ENCODE assay signal across 17 cellular contexts in the genomic region with DNA sequence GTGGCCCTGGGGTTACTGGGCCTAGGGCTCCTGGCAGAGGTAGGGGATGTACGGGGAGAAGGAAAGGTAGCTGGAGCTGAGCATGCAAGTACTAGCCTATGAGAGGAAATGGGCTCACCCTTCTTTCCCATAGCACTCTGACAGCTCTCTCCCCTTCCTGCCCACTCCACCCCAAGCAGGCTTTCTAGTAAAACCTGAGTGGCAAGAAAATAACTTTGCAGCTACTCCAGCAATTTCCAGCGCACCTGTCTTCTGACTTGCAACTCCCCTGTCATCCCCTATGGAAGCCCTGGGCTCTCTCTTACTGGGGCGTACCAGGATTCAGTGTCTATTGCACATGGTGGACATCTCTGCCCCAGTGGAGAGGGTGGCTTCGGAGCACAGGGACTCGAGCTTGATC. TPM values are rescaled to one million over a fixed set of nuclear protein-coding genes. Genes with fewer than 3 reads are reported as not detected.
DNase-seq lines count a peak whose midpoint lies in the region; ATAC-seq and TF ChIP-seq lines count a peak whose summit lies in the region.
"Had no signal": no experiment of that assay in that cellular context is flagged by ENCODE, and none has a peak within 500 bp of the region (broad histone marks: within the 10 kb centered on the region; RNA-seq: fewer than 3 reads in every experiment).

No MANE protein-coding gene starts in this region.

- ATAC-seq in esophagus mucosa (peak; percentile 58), mucosa of descending colon (no peak)
- ATAC-seq in effector memory CD8-positive, alpha-beta T cell (replicated peaks): no peak
- ATAC-seq: A549, HCT116 had no signal

- no peaks in the 10 kb centered on the region for H3K36me3 ChIP-seq in mucosa of descending colon (ENCODE audit: low read depth)

- peak; percentile 35 for DNase-seq in activated CD4-positive, alpha-beta T cell treated with anti-CD3 and anti-CD28 coated beads, Interleukin-2, amount 10 ng/mL, durations not matched to agents 24 days and 14 days
- DNase-seq in activated CD4-positive, alpha-beta T cell treated with anti-CD3 and anti-CD28 coated beads for 48 hours: no peak
- DNase-seq in effector memory CD8-positive, alpha-beta T cell: no peak
- DNase-seq in NK-92 (lab: John Stamatoyannopoulos, UW; ENCODE audit: unreplicated experiment) (no peak), mucosa of descending colon (no peak)
- DNase-seq: AML-193; Caco-2; CD4-positive, alpha-beta T cell; GM23248; HFFc6 had no signal

- no peak overlapping the region for H3K4me3 Mint-ChIP-seq in activated CD4-positive, alpha-beta T cell treated with anti-CD3 and anti-CD28 coated beads, Interleukin-2, amount 10 ng/mL, durations not matched to agents 24 days and 14 days
- no peak overlapping the region for H3K4me3 Mint-ChIP-seq in effector memory CD8-positive, alpha-beta T cell
- H3K4me3 Mint-ChIP-seq: CD4-positive, alpha-beta T cell; HFFc6 had no signal

- no peaks in the 10 kb centered on the region for H3K36me3 Mint-ChIP-seq in activated CD4-positive, alpha-beta T cell treated with anti-CD3 and anti-CD28 coated beads, Interleukin-2, amount 10 ng/mL, durations not matched to agents 24 days and 14 days (ENCODE audit: low read depth)
- peaks cover 3% of the 10 kb centered on the region for H3K36me3 Mint-ChIP-seq in effector memory CD8-positive, alpha-beta T cell (ENCODE audit: insufficient read depth)

- H3K4me1 Mint-ChIP-seq in activated CD4-positive, alpha-beta T cell treated with anti-CD3 and anti-CD28 coated beads, Interleukin-2, amount 10 ng/mL, durations not matched to agents 24 days and 14 days: no peaks in the 10 kb centered on the region
- no peaks in the 10 kb centered on the region for H3K4me1 Mint-ChIP-seq in effector memory CD8-positive, alpha-beta T cell (ENCODE audit: low read depth in 2 of 2)

- H3K27ac Mint-ChIP-seq in activated CD4-positive, alpha-beta T cell treated with anti-CD3 and anti-CD28 coated beads, Interleukin-2, amount 10 ng/mL, durations not matched to agents 24 days and 14 days: no peak overlapping the region
- no peak overlapping the region for H3K27ac Mint-ChIP-seq in effector memory CD8-positive, alpha-beta T cell
- H3K27ac Mint-ChIP-seq: CD4-positive, alpha-beta T cell; HFFc6 had no signal

- no peak for TF ChIP-seq CTCF in mucosa of descending colon (IDR thresholded peaks at IDR 0.05)

- H3K9me3 Mint-ChIP-seq in activated CD4-positive, alpha-beta T cell treated with anti-CD3 and anti-CD28 coated beads, Interleukin-2, amount 10 ng/mL, durations not matched to agents 24 days and 14 days: no peaks in the 10 kb centered on the region
- no peaks in the 10 kb centered on the region for H3K9me3 Mint-ChIP-seq in effector memory CD8-positive, alpha-beta T cell
- H3K9me3 Mint-ChIP-seq: CD4-positive, alpha-beta T cell had no signal

- no peaks in the 10 kb centered on the region for H3K9me3 ChIP-seq in mucosa of descending colon
- H3K9me3 ChIP-seq: A549, Caco-2 had no signal

- H3K4me3 ChIP-seq in skin epidermis: no peak overlapping the region
- no peak overlapping the region for H3K4me3 ChIP-seq in mucosa of descending colon
- H3K4me3 ChIP-seq: A549, GM23248 had no signal

- no peaks in the 10 kb centered on the region for H3K27me3 Mint-ChIP-seq in activated CD4-positive, alpha-beta T cell treated with anti-CD3 and anti-CD28 coated beads, Interleukin-2, amount 10 ng/mL, durations not matched to agents 24 days and 14 days
- peaks cover 40 to 66% of the 10 kb centered on the region in 2 donors for H3K27me3 Mint-ChIP-seq in effector memory CD8-positive, alpha-beta T cell

- H3K4me1 ChIP-seq in mucosa of descending colon (ENCODE audit: low read depth): no peaks in the 10 kb centered on the region
- H3K4me1 ChIP-seq: A549, Caco-2 had no signal

- intact Hi-C loops in activated CD4-positive, alpha-beta T cell treated with anti-CD3 and anti-CD28 coated beads, Interleukin-2, amount 10 ng/mL, durations not matched to agents 24 days and 14 days (cut with micrococcal nuclease): no loop called here
- intact Hi-C loops in mucosa of descending colon (cut with DNase I, micrococcal nuclease): no loop called here

- H3K27ac ChIP-seq in skin epidermis: peak overlapping the region in 13 of 21 experiments; percentile 32 to 79 (median 57)
- H3K27ac ChIP-seq: 22Rv1, A549, C4-2B, GM23248, HL-60 had no signal

RNA-seq across cellular contexts. Expression of a gene that starts 6.7 kb away (rescaled TPM):
- not detected in 2 replicates for total RNA-seq in activated CD4-positive, alpha-beta T cell treated with anti-CD3 and anti-CD28 coated beads, Interleukin-2, amount 10 ng/mL, durations not matched to agents 24 days and 14 days
- 145 TPM for total RNA-seq in esophagus mucosa
- total RNA-seq in mucosa of descending colon: not detected
- total RNA-seq: Caco-2; CD4-positive, alpha-beta T cell; HFFc6 had no signal

RNA-seq across cellular contexts. Expression of a gene that starts 23.5 kb away (rescaled TPM):
- total RNA-seq in activated CD4-positive, alpha-beta T cell treated with anti-CD3 and anti-CD28 coated beads, Interleukin-2, amount 10 ng/mL, durations not matched to agents 24 days and 14 days: not detected in 2 replicates
- total RNA-seq in esophagus mucosa (not detected), mucosa of descending colon (not detected)
- total RNA-seq: Caco-2; CD4-positive, alpha-beta T cell; GM23248; HFFc6 had no signal

RNA-seq across cellular contexts. Expression of a gene that starts 41.8 kb away (rescaled TPM):
- total RNA-seq in activated CD4-positive, alpha-beta T cell treated with anti-CD3 and anti-CD28 coated beads, Interleukin-2, amount 10 ng/mL, durations not matched to agents 24 days and 14 days: not detected in 2 replicates
- total RNA-seq in esophagus mucosa (not detected), mucosa of descending colon (not detected)
- total RNA-seq: Caco-2; CD4-positive, alpha-beta T cell; GM23248; HFFc6 had no signal

RNA-seq across cellular contexts. Expression of a gene that starts 45.4 kb away (rescaled TPM):
- not detected in 2 replicates for total RNA-seq in activated CD4-positive, alpha-beta T cell treated with anti-CD3 and anti-CD28 coated beads, Interleukin-2, amount 10 ng/mL, durations not matched to agents 24 days and 14 days
- total RNA-seq in esophagus mucosa (3.5 TPM), mucosa of descending colon (not detected)
- total RNA-seq: Caco-2; CD4-positive, alpha-beta T cell; GM23248; HFFc6 had no signal

RNA-seq across cellular contexts. Expression of a gene that starts 59.0 kb away (rescaled TPM):
- total RNA-seq in activated CD4-positive, alpha-beta T cell treated with anti-CD3 and anti-CD28 coated beads, Interleukin-2, amount 10 ng/mL, durations not matched to agents 24 days and 14 days: not detected in 2 replicates
- not detected for total RNA-seq in esophagus mucosa
- total RNA-seq in mucosa of descending colon: not detected
- total RNA-seq: Caco-2; CD4-positive, alpha-beta T cell; GM23248; HFFc6 had no signal

Comparison
In these comparisons a context has a peak if more than half of its experiments do, and no peak if none do; other contexts are left out.
1. RNA of a gene that starts 6.7 kb away (total RNA-seq): 145 TPM in esophagus mucosa (single experiment); not detected in activated CD4-positive, alpha-beta T cell treated with anti-CD3 and anti-CD28 coated beads, Interleukin-2, amount 10 ng/mL, durations not matched to agents 24 days and 14 days and not detected in mucosa of descending colon; every median in the first group is over 100 times any median in the second.